ENCODE assay signal across 22 cellular contexts in genomic region chr16:15739940-15740339, GRCh38.
A peak's percentile ranks its signal among the peaks of the same experiment; 100 is the strongest.
DNase-seq lines count a peak whose midpoint lies in the region; ATAC-seq and TF ChIP-seq lines count a peak whose summit lies in the region.
"Had no signal": no experiment of that assay in that cellular context is flagged by ENCODE, and none has a peak within 500 bp of the region (broad histone marks: within the 10 kb centered on the region; RNA-seq: fewer than 3 reads in every experiment).

No MANE protein-coding gene starts in this region.

- ATAC-seq in GM21423 (IDR thresholded peaks at IDR 0.05; ENCODE audit: unreplicated experiment), result no peak

- H3K9me3 ChIP-seq in BLaER1, result peaks cover 6% of the 10 kb centered on the region; the same call in 1 of the 2 replicates
- peaks cover 6% of the 10 kb centered on the region for H3K9me3 ChIP-seq in MG63

- in situ Hi-C loops in brain microvascular endothelial cell (cut with HindIII; ENCODE audit: low pct_ligation_motif_present, low sequenced_read_pairs), result no loop called here

- H3K27ac ChIP-seq in BLaER1 (peak overlapping the region; percentile 63), rectal smooth muscle tissue (ENCODE audit: low read depth, low read length) (peak overlapping the region; percentile 18), brain microvascular endothelial cell (no peak overlapping the region)
- H3K27ac ChIP-seq: PC-9 had no signal

- H3K27me3 ChIP-seq in BLaER1 (no peaks in the 10 kb centered on the region), rectal smooth muscle tissue (ENCODE audit: control insufficient read depth, insufficient read depth, low read length) (no peaks in the 10 kb centered on the region), MG63 (no peaks in the 10 kb centered on the region), brain microvascular endothelial cell (replicated peaks) (no peaks in the 10 kb centered on the region)

- H3K9ac ChIP-seq in BLaER1 (no peak overlapping the region), rectal smooth muscle tissue (ENCODE audit: low read length) (no peak overlapping the region)

- H3K4me2 ChIP-seq in BLaER1, result peak overlapping the region; percentile 49
- H3K4me2 ChIP-seq: PC-9 had no signal

- DNase-seq in NCI-H2171 treated with DMSO at 0.1 percent for 48 hours (lab: John Stamatoyannopoulos, UW) (peak; percentile 49), fibroblast of peridontal ligament (ENCODE audit: extremely low read depth) (peak; percentile 8), MG63 (no peak), brain microvascular endothelial cell (no peak)
- no peak for DNase-seq in activated T-cell treated with anti-CD3 and anti-CD28 coated beads, Interleukin-2, amount 50 U/mL, for 1 hour
- DNase-seq: 8988T; ACHN; CD4-positive, alpha-beta memory T cell; COR-L47; HCEC 1CT; NCI-H1092; NCI-H1417 treated with DMSO at 0.1 percent for 48 hours; NCI-H187; NCI-H2081 treated with DMSO at 0.1 percent for 48 hours; NCI-H524; NCI-H748 treated with DMSO at 0.1 percent for 48 hours; PC-9; RPMI8226; SHP77 had no signal

- peaks cover 64% of the 10 kb centered on the region for H3K4me1 ChIP-seq in BLaER1
- no peaks in the 10 kb centered on the region for H3K4me1 ChIP-seq in rectal smooth muscle tissue (ENCODE audit: control insufficient read depth, insufficient read depth, low read length)

- H3K4me3 ChIP-seq in BLaER1 (no peak overlapping the region), rectal smooth muscle tissue (ENCODE audit: low read length) (no peak overlapping the region), MG63 (no peak overlapping the region), brain microvascular endothelial cell (ENCODE audit: low read depth, low read length) (no peak overlapping the region)
- H3K4me3 ChIP-seq: PC-9 had no signal

- no peaks in the 10 kb centered on the region for H4K20me1 ChIP-seq in BLaER1

- H3K36me3 ChIP-seq in BLaER1, result peaks cover 17% of the 10 kb centered on the region
- peaks cover 49% of the 10 kb centered on the region for H3K36me3 ChIP-seq in rectal smooth muscle tissue (ENCODE audit: control insufficient read depth, insufficient read depth, low read length)
- H3K36me3 ChIP-seq in MG63, result no peaks in the 10 kb centered on the region
- H3K36me3 ChIP-seq in brain microvascular endothelial cell (replicated peaks), result no peaks in the 10 kb centered on the region

- no peak for TF ChIP-seq CTCF in brain microvascular endothelial cell (IDR thresholded peaks at IDR 0.05; ENCODE audit: low read depth, low read length, missing control alignments)

Comparison
In these comparisons a context has a peak if more than half of its experiments do, and no peak if none do; other contexts are left out.
1. DNase-seq: peak in NCI-H2171 treated with DMSO at 0.1 percent for 48 hours (single experiment) and fibroblast of peridontal ligament (single experiment); none in MG63 (single experiment), brain microvascular endothelial cell (single experiment) and activated T-cell treated with anti-CD3 and anti-CD28 coated beads, Interleukin-2, amount 50 U/mL, for 1 hour (single experiment).